ENCODE assay signal across 8 cellular contexts in the genomic region with DNA sequence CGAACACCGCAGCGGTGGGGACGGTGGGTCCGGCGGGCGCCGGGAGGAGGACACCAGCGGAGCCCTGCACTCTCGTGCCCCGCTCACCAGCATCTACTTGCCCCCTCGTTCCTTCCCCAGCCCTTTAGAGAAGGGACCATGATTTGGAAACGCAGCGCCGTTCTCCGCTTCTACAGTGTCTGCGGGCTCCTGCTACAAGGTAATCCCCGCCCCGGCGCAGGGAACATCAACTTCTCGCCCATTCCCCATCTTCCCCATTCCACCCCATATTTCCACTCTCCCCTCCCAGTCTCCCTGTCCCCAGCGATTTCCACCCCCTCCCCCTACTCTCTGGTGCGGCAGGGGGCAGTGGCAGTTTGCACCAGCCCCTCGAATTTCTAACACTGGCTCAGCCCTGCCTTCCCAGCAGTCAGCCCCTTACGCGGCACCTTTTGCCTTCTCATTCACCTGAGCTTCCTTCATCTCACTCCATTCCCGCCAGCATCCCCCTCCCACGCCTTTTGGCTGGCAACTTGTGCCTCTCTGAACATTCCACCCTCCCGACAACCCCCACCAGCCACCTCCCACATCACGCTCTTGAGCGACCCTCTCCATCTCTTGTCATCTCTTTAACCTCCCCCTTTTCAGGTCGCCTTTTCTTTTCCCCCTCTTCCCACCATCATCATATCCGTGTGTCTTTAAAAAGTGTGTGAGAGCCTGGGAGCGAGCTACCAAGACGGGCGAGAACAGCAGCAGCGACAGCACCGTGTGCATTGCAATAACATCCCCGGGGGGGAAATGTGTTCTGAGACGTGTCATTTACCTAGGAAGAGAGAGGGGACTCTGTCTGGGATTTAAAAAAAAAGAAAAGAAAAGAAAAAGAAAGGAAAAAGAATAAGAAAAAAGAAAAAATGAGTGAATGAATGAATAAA. TPM values are rescaled to one million over a fixed set of nuclear protein-coding genes. Genes with fewer than 3 reads are reported as not detected.
DNase-seq lines count a peak whose midpoint lies in the region; ATAC-seq, FAIRE-seq and TF ChIP-seq lines count a peak whose summit lies in the region.

No MANE protein-coding gene starts in this region.

- TF ChIP-seq CTCF in Caco-2 (IDR thresholded peaks at IDR 0.05; ENCODE audit: insufficient read depth in 1 of 2, low read depth in 1 of 2, low read length in 1 of 2, severe bottlenecking in 1 of 2, unreplicated experiment in 1 of 2) (no peak), endothelial cell of umbilical vein (IDR thresholded peaks at IDR 0.05; ENCODE audit: extremely low read depth in 1 of 2, insufficient read depth in 1 of 2, low read depth in 1 of 2, low read length in 2 of 2) (no peak), ovary (IDR thresholded peaks at IDR 0.05) (no peak)

- intact Hi-C loops in Caco-2 (cut with micrococcal nuclease; ENCODE audit: unreplicated experiment) (no loop called here), endothelial cell of umbilical vein (cut with micrococcal nuclease) (no loop called here), ovary (cut with DNase I) (no loop called here)

- CTCF ChIA-PET in Caco-2 (lab: Charles Lee) (no interaction called here), endothelial cell of umbilical vein (lab: Charles Lee) (no interaction called here)

- H3K36me3 ChIP-seq in Caco-2 (ENCODE audit: control insufficient read depth, insufficient read depth, low read length) (no peaks in the 10 kb centered on the region), endothelial cell of umbilical vein (ENCODE audit: control insufficient read depth in 2 of 2, extremely low read depth in 1 of 2, insufficient read depth in 2 of 2, low read length in 2 of 2) (no peaks in the 10 kb centered on the region), ovary (no peaks in the 10 kb centered on the region)

- ATAC-seq in GM18519 (IDR thresholded peaks at IDR 0.05; ENCODE audit: low FRiP score, unreplicated experiment): no peak

- peak overlapping the region; percentile 77 for H3K4me3 Mint-ChIP-seq in Caco-2 (ENCODE audit: unreplicated experiment)

- BruUV-seq in Caco-2 (replicated peaks; lab: Mats Ljungman, UMichigan): no TSS peak
- BruUV-seq in endothelial cell of umbilical vein (replicated peaks; lab: Mats Ljungman, UMichigan): no TSS peak

- H3K79me2 ChIP-seq in endothelial cell of umbilical vein (ENCODE audit: control insufficient read depth, insufficient read depth, low read length): no peaks in the 10 kb centered on the region

- H4K20me1 ChIP-seq in endothelial cell of umbilical vein (replicated peaks; ENCODE audit: control insufficient read depth, extremely low read depth, insufficient read depth, low read length): no peaks in the 10 kb centered on the region

- H3K27ac ChIP-seq in endothelial cell of umbilical vein (ENCODE audit: insufficient read depth, low read depth, low read length) (no peak overlapping the region), ovary (no peak overlapping the region)

- peaks cover 14% of the 10 kb centered on the region for H3K27me3 Mint-ChIP-seq in Caco-2 (ENCODE audit: insufficient read depth, unreplicated experiment)

- no peak overlapping the region for H3K9ac ChIP-seq in endothelial cell of umbilical vein (replicated peaks; ENCODE audit: extremely low read depth, insufficient read depth, low read length)

- POLR2A ChIA-PET in Caco-2 (lab: Charles Lee) (no interaction called here), endothelial cell of umbilical vein (lab: Charles Lee) (no interaction called here)

- FAIRE-seq in endothelial cell of umbilical vein (lab: Jason Lieb, UNC): no peak

- no peak overlapping the region for H3K4me2 ChIP-seq in endothelial cell of umbilical vein (ENCODE audit: insufficient read depth, low read length)

- H3K9me3 ChIP-seq in Caco-2 (no peaks in the 10 kb centered on the region), endothelial cell of umbilical vein (replicated peaks; ENCODE audit: control insufficient read depth, insufficient read depth, low read length) (no peaks in the 10 kb centered on the region), ovary (no peaks in the 10 kb centered on the region)

- WGBS in ovary, 3 donors: 1 to 2% (median 1%) methylated on average over 40 of the region's 40 CpGs

- TF ChIP-seq POLR2A in endothelial cell of umbilical vein (IDR thresholded peaks at IDR 0.05; ENCODE audit: low read depth, low read length) (no peak), ovary (IDR thresholded peaks at IDR 0.05) (no peak)

- H3K27me3 ChIP-seq in Caco-2 (replicated peaks; ENCODE audit: control insufficient read depth, insufficient read depth, low read length): no peaks in the 10 kb centered on the region
- peaks cover 6 to 18% of the 10 kb centered on the region in 2 experiments for H3K27me3 ChIP-seq in endothelial cell of umbilical vein (ENCODE audit: control insufficient read depth in 2 of 2, insufficient read depth in 2 of 2, low read length in 2 of 2)
- H3K27me3 ChIP-seq in ovary: no peaks in the 10 kb centered on the region

- H3K9me1 ChIP-seq in endothelial cell of umbilical vein (replicated peaks; ENCODE audit: control insufficient read depth, extremely low read depth, insufficient read depth, low read length): no peaks in the 10 kb centered on the region

- TF ChIP-seq EP300 in ovary (IDR thresholded peaks at IDR 0.05): no peak

- peaks cover 11% of the 10 kb centered on the region for H3K36me3 Mint-ChIP-seq in Caco-2 (ENCODE audit: insufficient read depth, unreplicated experiment)

- H3K4me1 Mint-ChIP-seq in Caco-2 (ENCODE audit: low read depth, unreplicated experiment): no peaks in the 10 kb centered on the region

- H3K4me3 ChIP-seq in Caco-2 (ENCODE audit: low read depth, low read length) (no peak overlapping the region), endothelial cell of umbilical vein (replicated peaks in 1 of 3; ENCODE audit: insufficient read depth in 1 of 3, low read depth in 1 of 3, low read length in 3 of 3) (no peak overlapping the region), ovary (peak overlapping the region; percentile 47)

- dilution Hi-C loops in endothelial cell of umbilical vein (cut with MboI; ENCODE audit: extremely low pct_ligation_motif_present, low sequenced_read_pairs): no loop called here

- no peaks in the 10 kb centered on the region for H3K9me3 Mint-ChIP-seq in Caco-2 (ENCODE audit: unreplicated experiment)

- no peaks in the 10 kb centered on the region for H3K4me1 ChIP-seq in Caco-2
- H3K4me1 ChIP-seq in endothelial cell of umbilical vein (ENCODE audit: control insufficient read depth, extremely low read depth, insufficient read depth, low read length): no peaks in the 10 kb centered on the region
- H3K4me1 ChIP-seq in ovary (ENCODE audit: insufficient read depth): peaks cover 8% of the 10 kb centered on the region

- H3K27ac Mint-ChIP-seq in Caco-2 (ENCODE audit: unreplicated experiment): no peak overlapping the region

- peak overlapping the region; percentile 75 for H2AFZ ChIP-seq in endothelial cell of umbilical vein (ENCODE audit: low read depth, low read length)

- DNase-seq in Caco-2 (no peak), NCI-H345 treated with DMSO at 0.1 percent for 48 hours (lab: John Stamatoyannopoulos, UW; ENCODE audit: unreplicated experiment) (peak; percentile 35), endothelial cell of umbilical vein (ENCODE audit: low read depth, low spot score) (no peak), ovary (peak in 1 of 5 donors; percentile 11), HCEC 1CT (no peak), NCI-H226 (no peak), NCI-H1694 treated with DMSO at 0.1 percent for 48 hours (lab: John Stamatoyannopoulos, UW) (no peak)

TF ChIP-seq in endothelial cell of umbilical vein, 7 proteins besides CTCF, POLR2A, EP300 and RAD21:
- TF ChIP-seq POLR2AphosphoS5 (IDR thresholded peaks at IDR 0.05; ENCODE audit: insufficient read depth, low read depth, low read length) (no peak), JUN (IDR thresholded peaks at IDR 0.05; ENCODE audit: borderline replicate concordance, insufficient read depth, insufficient read length, low read depth) (no peak), MYC (IDR thresholded peaks at IDR 0.05; ENCODE audit: low read depth, low read length) (no peak)

RNA-seq across cellular contexts. Expression of a gene that starts 0.9 kb away (rescaled TPM):
- total RNA-seq in Caco-2 (2022) (not detected in 2 replicates), endothelial cell of umbilical vein (not detected in 2 replicates), ovary (1 to 10 TPM in 2 of 7 donors, under 1 TPM in 5; 0.20 to 1.9 (median 0.69) TPM)
- polyA plus RNA-seq in endothelial cell of umbilical vein (not detected in 2 replicates), ovary (under 1 TPM; 0.48 to 0.93 TPM)
- 0.05 TPM in 1 of 2 replicates, not detected in the other for polyA plus RNA-seq in endothelial cell of umbilical vein (2011; cell fraction: cytosol; rRNA removed)
- not detected in 2 replicates for polyA plus RNA-seq in endothelial cell of umbilical vein (2011; cell fraction: nucleus; rRNA removed)
- polyA plus RNA-seq in endothelial cell of umbilical vein (2012): 0.11 TPM in 1 of 2 replicates, not detected in the other
- polyA minus RNA-seq in endothelial cell of umbilical vein: not detected in 2 replicates
- not detected for polyA minus RNA-seq in endothelial cell of umbilical vein (2011; cell fraction: cytosol; rRNA and poly(A)+ RNA removed)
- polyA minus RNA-seq in endothelial cell of umbilical vein (2011; cell fraction: nucleus; rRNA and poly(A)+ RNA removed): not detected in 2 replicates
